Comparison of ENCODE assay signal across 9 cellular contexts in genomic region chr1:19974822-19975416, GRCh38. TPM values are rescaled to one million over a fixed set of nuclear protein-coding genes. Genes with fewer than 3 reads are reported as not detected.
DNase-seq lines count a peak whose midpoint lies in the region.
"Had no signal": no experiment of that assay in that cellular context is flagged by ENCODE, and none has a peak within 500 bp of the region (broad histone marks: within the 10 kb centered on the region; RNA-seq: fewer than 3 reads in every experiment).

No MANE protein-coding gene starts in this region.

- no peak overlapping the region for H3K9ac ChIP-seq in trophoblast cell (ENCODE audit: low read length)

- no peaks in the 10 kb centered on the region for H3K36me3 Mint-ChIP-seq in activated CD4-positive, alpha-beta memory T cell treated with anti-CD3 and anti-CD28 coated beads for 36 hours

- DNase-seq in activated naive CD4-positive, alpha-beta T cell treated with Interleukin-2 at 50 U/mL for 16 hours, result peak; percentile 13
- no peak for DNase-seq in activated naive CD4-positive, alpha-beta T cell (lab: John Stamatoyannopoulos, UW)
- DNase-seq in NCI-H146 (lab: John Stamatoyannopoulos, UW) (peak; percentile 5), globus pallidus (ENCODE audit: low spot score) (peak; percentile 19), trophoblast cell (peak; percentile 78 to 89), NCI-H446 treated with DMSO at 0.1 percent for 48 hours (lab: John Stamatoyannopoulos, UW) (no peak)
- DNase-seq in activated CD4-positive, alpha-beta memory T cell treated with anti-CD3 and anti-CD28 coated beads for 36 hours, result peak; percentile 46
- DNase-seq in stimulated activated naive CD4-positive, alpha-beta T cell treated with Interleukin-2 at 50 U/mL for 16 hours (lab: John Stamatoyannopoulos, UW), result no peak

- no peak overlapping the region for H3K4me2 ChIP-seq in trophoblast cell (ENCODE audit: low read length)

- H3K79me2 ChIP-seq in trophoblast cell (ENCODE audit: control insufficient read depth, insufficient read depth, low read length, poor library complexity), result no peaks in the 10 kb centered on the region

- H4K8ac ChIP-seq in trophoblast cell (ENCODE audit: low read depth, low read length), result no peak overlapping the region

- H3K4me3 Mint-ChIP-seq in activated CD4-positive, alpha-beta memory T cell treated with anti-CD3 and anti-CD28 coated beads for 36 hours, result no peak overlapping the region
- H3K4me3 Mint-ChIP-seq: stimulated activated naive CD8-positive, alpha-beta T cell treated with anti-CD3 and anti-CD28 coated beads, Interleukin-15, Interleukin-2, amounts not matched to agents 100 ng/mL and 50 ng/mL, for 24 hours had no signal

- no peaks in the 10 kb centered on the region for H3K4me1 ChIP-seq in trophoblast cell (ENCODE audit: control insufficient read depth in 1 of 2, insufficient read depth in 2 of 2, low read length in 2 of 2)

- no peak overlapping the region for H3K4ac ChIP-seq in trophoblast cell (ENCODE audit: low read depth, low read length)

- no peaks in the 10 kb centered on the region for H3K4me1 Mint-ChIP-seq in activated CD4-positive, alpha-beta memory T cell treated with anti-CD3 and anti-CD28 coated beads for 36 hours (ENCODE audit: low read depth)

- H3K36me3 ChIP-seq in trophoblast cell (ENCODE audit: control insufficient read depth in 1 of 2, insufficient read depth in 2 of 2, low read length in 2 of 2), result no peaks in the 10 kb centered on the region

- no peak overlapping the region for H3K23ac ChIP-seq in trophoblast cell (ENCODE audit: low read length)

- intact Hi-C loops in activated CD4-positive, alpha-beta memory T cell treated with anti-CD3 and anti-CD28 coated beads for 36 hours (cut with micrococcal nuclease), result loop anchor here (2.0 kb wide), 1 partner anchor 178 kb away; no protein-coding TSS in a partner anchor

- no peak overlapping the region for H4K12ac ChIP-seq in trophoblast cell (ENCODE audit: low read depth, low read length)

- H3K4me3 ChIP-seq in trophoblast cell (ENCODE audit: low read depth, low read length), result no peak overlapping the region

- CTCF ChIA-PET in activated CD4-positive, alpha-beta memory T cell treated with anti-CD3 and anti-CD28 coated beads for 36 hours (lab: Charles Lee), result interaction anchor here (0.6 to 2.7 kb wide), 10 partner anchors 56 to 385 kb away, joined by 3 to 23 read pairs (median 3); no protein-coding TSS in a partner anchor

- H2AK5ac ChIP-seq in trophoblast cell (ENCODE audit: low read length), result no peak overlapping the region

- no peak overlapping the region for H3K27ac Mint-ChIP-seq in activated CD4-positive, alpha-beta memory T cell treated with anti-CD3 and anti-CD28 coated beads for 36 hours
- H3K27ac Mint-ChIP-seq: stimulated activated naive CD8-positive, alpha-beta T cell treated with anti-CD3 and anti-CD28 coated beads, Interleukin-15, Interleukin-2, amounts not matched to agents 100 ng/mL and 50 ng/mL, for 24 hours had no signal

- no peak overlapping the region for H4K91ac ChIP-seq in trophoblast cell (ENCODE audit: low read depth, low read length)

- no peak overlapping the region for H3K18ac ChIP-seq in trophoblast cell (ENCODE audit: low read length)

- H3K27me3 Mint-ChIP-seq in activated CD4-positive, alpha-beta memory T cell treated with anti-CD3 and anti-CD28 coated beads for 36 hours, result peaks cover 13% of the 10 kb centered on the region

- H3K27ac ChIP-seq in trophoblast cell (ENCODE audit: low read depth, low read length), result no peak overlapping the region

- H2BK12ac ChIP-seq in trophoblast cell (ENCODE audit: low read length), result no peak overlapping the region

- no peak overlapping the region for H2AFZ ChIP-seq in trophoblast cell (ENCODE audit: insufficient read depth, low read length, poor library complexity)

- H3K27me3 ChIP-seq in trophoblast cell (ENCODE audit: insufficient read depth, low read length), result no peaks in the 10 kb centered on the region

- no peak overlapping the region for H2BK5ac ChIP-seq in trophoblast cell (ENCODE audit: low read depth, low read length, poor library complexity)

- no CpG with 5 or more reads among the region's 5 CpGs for WGBS in trophoblast cell (ENCODE audit: extremely low coverage, insufficient coverage, insufficient read length)

- H3K79me1 ChIP-seq in trophoblast cell (ENCODE audit: low read length), result no peaks in the 10 kb centered on the region

- H2BK120ac ChIP-seq in trophoblast cell (ENCODE audit: insufficient read depth, low read length, poor library complexity), result no peak overlapping the region

- no peak overlapping the region for H3K14ac ChIP-seq in trophoblast cell (ENCODE audit: low read length)

- POLR2A ChIA-PET in activated CD4-positive, alpha-beta memory T cell treated with anti-CD3 and anti-CD28 coated beads for 36 hours (lab: Charles Lee), result no interaction called here

- H3K9me3 Mint-ChIP-seq in activated CD4-positive, alpha-beta memory T cell treated with anti-CD3 and anti-CD28 coated beads for 36 hours, result no peaks in the 10 kb centered on the region
- H3K9me3 Mint-ChIP-seq: stimulated activated naive CD8-positive, alpha-beta T cell treated with anti-CD3 and anti-CD28 coated beads, Interleukin-15, Interleukin-2, amounts not matched to agents 100 ng/mL and 50 ng/mL, for 24 hours had no signal

- H3K9me3 ChIP-seq in trophoblast cell (ENCODE audit: insufficient read depth, low read depth, low read length), result peaks cover 2% of the 10 kb centered on the region

RNA-seq across cellular contexts. Expression of gene PLA2G2A, which starts 4.5 kb away (rescaled TPM):
- not detected for total RNA-seq in activated CD4-positive, alpha-beta memory T cell treated with anti-CD3 and anti-CD28 coated beads for 36 hours
- polyA plus RNA-seq in trophoblast cell (2013), result 3.7 TPM in 2 replicates

RNA-seq across cellular contexts. Expression of gene PLA2G2E, which starts 51.5 kb away (rescaled TPM):
- total RNA-seq in activated CD4-positive, alpha-beta memory T cell treated with anti-CD3 and anti-CD28 coated beads for 36 hours, result not detected
- polyA plus RNA-seq in trophoblast cell (2013), result 0.10 and 0.14 TPM in 2 replicates

Comparison
In these comparisons a context has a peak if more than half of its experiments do, and no peak if none do; other contexts are left out.
1. DNase-seq: peak in activated naive CD4-positive, alpha-beta T cell treated with Interleukin-2 at 50 U/mL for 16 hours (single experiment), NCI-H146 (single experiment), activated CD4-positive, alpha-beta memory T cell treated with anti-CD3 and anti-CD28 coated beads for 36 hours (single experiment), globus pallidus (single experiment) and trophoblast cell (2 of 2); none in activated naive CD4-positive, alpha-beta T cell (0 of 4), stimulated activated naive CD4-positive, alpha-beta T cell treated with Interleukin-2 at 50 U/mL for 16 hours (single experiment) and NCI-H446 treated with DMSO at 0.1 percent for 48 hours (single experiment).